ENCODE assay signal across 15 cellular contexts in genomic region chr16:58123896-58124600, GRCh38. TPM values are rescaled to one million over a fixed set of nuclear protein-coding genes. Genes with fewer than 3 reads are reported as not detected.
DNase-seq lines count a peak whose midpoint lies in the region; ATAC-seq and FAIRE-seq lines count a peak whose summit lies in the region.
"Had no signal": no experiment of that assay in that cellular context is flagged by ENCODE, and none has a peak within 500 bp of the region (broad histone marks: within the 10 kb centered on the region; RNA-seq: fewer than 3 reads in every experiment).

No MANE protein-coding gene starts in this region.

- H3K27me3 Mint-ChIP-seq in activated CD4-positive, alpha-beta T cell treated with anti-CD3 and anti-CD28 coated beads, Interleukin-2, amount 10 ng/mL, durations not matched to agents 24 days and 14 days, result no peaks in the 10 kb centered on the region

- H3K9me3 ChIP-seq in esophagus (ENCODE audit: control insufficient read depth in 2 of 2, insufficient read depth in 1 of 2, low read depth in 1 of 2, low read length in 1 of 2) (no peaks in the 10 kb centered on the region), small intestine (ENCODE audit: control insufficient read depth, low read depth) (no peaks in the 10 kb centered on the region)
- H3K9me3 ChIP-seq: left lung, prostate gland had no signal

- FAIRE-seq in small intestine (lab: Jason Lieb, UNC), result no peak
- FAIRE-seq: A204.1, GM18507 had no signal

- no peak for DNase-seq in activated CD4-positive, alpha-beta T cell treated with anti-CD3 and anti-CD28 coated beads, Interleukin-2, amount 10 ng/mL, durations not matched to agents 24 days and 14 days
- DNase-seq in activated CD4-positive, alpha-beta T cell treated with anti-CD3 and anti-CD28 coated beads for 48 hours, result no peak
- peak; percentile 52 for DNase-seq in NCI-H82 treated with DMSO at 0.1 percent for 48 hours (lab: John Stamatoyannopoulos, UW; ENCODE audit: unreplicated experiment)
- peak; percentile 78 for DNase-seq in small intestine
- DNase-seq in DMS53 treated with DMSO at 0.1 percent for 48 hours (lab: John Stamatoyannopoulos, UW; ENCODE audit: unreplicated experiment), result no peak
- DNase-seq in CD1c-positive myeloid dendritic cell (ENCODE audit: extremely low spot score), result no peak
- DNase-seq: cortex of kidney, left lung, SIG-M5 had no signal

- no peak overlapping the region for H3K4me3 Mint-ChIP-seq in activated CD4-positive, alpha-beta T cell treated with anti-CD3 and anti-CD28 coated beads, Interleukin-2, amount 10 ng/mL, durations not matched to agents 24 days and 14 days

- peak overlapping the region; percentile 0 for H3K27ac Mint-ChIP-seq in activated CD4-positive, alpha-beta T cell treated with anti-CD3 and anti-CD28 coated beads, Interleukin-2, amount 10 ng/mL, durations not matched to agents 24 days and 14 days

- H3K27me3 ChIP-seq in esophagus (ENCODE audit: control insufficient read depth in 1 of 2, insufficient read depth in 2 of 2, low read length in 2 of 2), result no peaks in the 10 kb centered on the region
- no peaks in the 10 kb centered on the region for H3K27me3 ChIP-seq in small intestine (ENCODE audit: control insufficient read depth in 2 of 2, insufficient read depth in 2 of 2, low read length in 2 of 2)
- H3K27me3 ChIP-seq: left lung had no signal

- ATAC-seq in HG03520 (IDR thresholded peaks at IDR 0.05; ENCODE audit: unreplicated experiment), result no peak
- ATAC-seq: activated CD4-positive, CD25-positive, alpha-beta regulatory T cell treated with anti-CD3 and anti-CD28 coated beads, Interleukin-2, amount 50 U/mL, for 24 hours; left lung had no signal

- H3K36me3 ChIP-seq in esophagus (ENCODE audit: control insufficient read depth in 2 of 2, insufficient read depth in 2 of 2, low read length in 1 of 2) (no peaks in the 10 kb centered on the region), small intestine (ENCODE audit: control insufficient read depth in 2 of 2, insufficient read depth in 2 of 2, low read length in 2 of 2) (no peaks in the 10 kb centered on the region)
- H3K36me3 ChIP-seq: left lung, prostate gland had no signal

- H3K4me1 ChIP-seq in esophagus (ENCODE audit: control insufficient read depth in 2 of 2, insufficient read depth in 2 of 2, low read length in 1 of 2) (peaks cover 3 to 12% of the 10 kb centered on the region in 2 donors), small intestine (ENCODE audit: control insufficient read depth in 2 of 2, insufficient read depth in 1 of 2, low read depth in 1 of 2, low read length in 1 of 2) (peaks cover 9 to 21% of the 10 kb centered on the region in 2 donors)

- peaks cover 47% of the 10 kb centered on the region for H3K4me1 Mint-ChIP-seq in activated CD4-positive, alpha-beta T cell treated with anti-CD3 and anti-CD28 coated beads, Interleukin-2, amount 10 ng/mL, durations not matched to agents 24 days and 14 days

- no peaks in the 10 kb centered on the region for H3K9me3 Mint-ChIP-seq in activated CD4-positive, alpha-beta T cell treated with anti-CD3 and anti-CD28 coated beads, Interleukin-2, amount 10 ng/mL, durations not matched to agents 24 days and 14 days

- H3K4me3 ChIP-seq in esophagus (ENCODE audit: low read depth in 1 of 2, low read length in 2 of 2) (no peak overlapping the region), small intestine (ENCODE audit: low read depth in 1 of 2, low read length in 2 of 2) (no peak overlapping the region)
- H3K4me3 ChIP-seq: left lung, prostate gland had no signal

- intact Hi-C loops in activated CD4-positive, alpha-beta T cell treated with anti-CD3 and anti-CD28 coated beads, Interleukin-2, amount 10 ng/mL, durations not matched to agents 24 days and 14 days (cut with micrococcal nuclease), result loop anchor here (10.0 kb wide), 1 partner anchor 611 kb away; the partner anchor contains the start of gene GOT2

- 51 to 52% methylated on average over 8 of the region's 8 CpGs for WGBS in esophagus, 2 donors
- 38 to 50% (median 43%) methylated on average over 8 of the region's 8 CpGs for WGBS in small intestine, 3 donors

- H3K27ac ChIP-seq in esophagus (ENCODE audit: low read depth in 2 of 2, low read length in 1 of 2) (peak overlapping the region; percentile 27 to 71), small intestine (ENCODE audit: low read depth in 1 of 2, low read length in 1 of 2) (peak overlapping the region; percentile 74 to 87)
- H3K27ac ChIP-seq: prostate gland had no signal

- H3K36me3 Mint-ChIP-seq in activated CD4-positive, alpha-beta T cell treated with anti-CD3 and anti-CD28 coated beads, Interleukin-2, amount 10 ng/mL, durations not matched to agents 24 days and 14 days (ENCODE audit: low read depth), result peaks cover 5% of the 10 kb centered on the region

RNA-seq across cellular contexts. Expression of gene CFAP20, which starts 5.1 kb away (rescaled TPM):
- total RNA-seq in activated CD4-positive, alpha-beta T cell treated with anti-CD3 and anti-CD28 coated beads, Interleukin-2, amount 10 ng/mL, durations not matched to agents 24 days and 14 days, result 62.7 and 63.2 TPM in 2 replicates
- polyA plus RNA-seq in esophagus, result 10 to 100 TPM in 1 of 2 donors, 1 to 10 TPM in 1; 7.0 to 22.5 TPM
- 10 to 100 TPM; 16.8 to 38.6 (median 29.7) TPM for polyA plus RNA-seq in small intestine

Comparison
In these comparisons a context has a peak if more than half of its experiments do, and no peak if none do; other contexts are left out.
1. DNase-seq: peak in NCI-H82 treated with DMSO at 0.1 percent for 48 hours (single experiment) and small intestine (single experiment); none in activated CD4-positive, alpha-beta T cell treated with anti-CD3 and anti-CD28 coated beads, Interleukin-2, amount 10 ng/mL, durations not matched to agents 24 days and 14 days (single experiment), activated CD4-positive, alpha-beta T cell treated with anti-CD3 and anti-CD28 coated beads for 48 hours (single experiment), DMS53 treated with DMSO at 0.1 percent for 48 hours (single experiment) and CD1c-positive myeloid dendritic cell (single experiment).